14 cellular contexts compared by ENCODE assay signal in the genomic region with DNA sequence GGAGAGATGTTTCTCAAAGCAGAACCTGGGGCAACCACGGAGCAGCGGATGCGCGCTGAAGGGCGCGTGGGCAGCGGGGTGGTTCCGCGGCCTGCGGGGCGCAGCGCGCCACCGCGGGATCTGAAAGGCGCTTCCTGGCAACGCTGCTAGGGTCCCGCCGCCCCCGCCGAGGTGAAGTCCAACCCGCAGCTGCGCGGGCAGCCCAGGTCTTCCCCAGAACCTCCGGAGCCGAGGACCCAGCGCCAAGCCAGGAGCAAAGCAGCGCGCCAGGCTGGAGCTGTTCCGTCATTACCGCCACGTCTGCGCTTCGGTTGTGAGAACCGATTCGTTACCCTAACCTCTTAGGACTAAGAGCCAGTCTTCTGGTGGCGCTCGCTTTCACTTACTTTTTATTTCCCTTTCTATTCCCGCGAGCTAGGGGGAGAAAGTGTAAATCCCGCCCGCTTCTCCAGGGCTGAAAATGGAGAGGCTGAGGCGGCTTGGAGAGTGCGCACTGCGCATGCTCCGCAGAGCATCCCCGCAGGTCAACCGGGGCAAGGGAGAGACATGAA. TPM values are rescaled to one million over a fixed set of nuclear protein-coding genes. Genes with fewer than 3 reads are reported as not detected.
DNase-seq lines count a peak whose midpoint lies in the region; ATAC-seq and TF ChIP-seq lines count a peak whose summit lies in the region.
"Had no signal": no experiment of that assay in that cellular context is flagged by ENCODE, and none has a peak within 500 bp of the region (broad histone marks: within the 10 kb centered on the region; RNA-seq: fewer than 3 reads in every experiment).

No MANE protein-coding gene starts in this region.

- H3K4me1 ChIP-seq in neuronal stem cell (ENCODE audit: control insufficient read depth in 2 of 2, insufficient read depth in 1 of 2, low read depth in 1 of 2, low read length in 2 of 2), result peaks cover 0 to 9% of the 10 kb centered on the region in 2 donors

- H2BK120ac ChIP-seq in neuronal stem cell (ENCODE audit: low read depth, low read length), result no peak overlapping the region

- H3K79me1 ChIP-seq in neuronal stem cell (ENCODE audit: low read depth, low read length), result no peaks in the 10 kb centered on the region

- peaks cover 0 to 49% (median 7%) of the 10 kb centered on the region in 3 experiments for H3K27me3 ChIP-seq in neuronal stem cell (ENCODE audit: control insufficient read depth in 3 of 3, insufficient read depth in 3 of 3, low read depth in 1 of 3, low read length in 3 of 3)

- H3K4me2 ChIP-seq in neuronal stem cell (ENCODE audit: insufficient read depth, low read length, poor library complexity, severe bottlenecking), result peak overlapping the region; percentile 69

- peak overlapping the region; percentile 81 for H3K9ac ChIP-seq in neuronal stem cell (ENCODE audit: low read depth, low read length, poor library complexity)

- WGBS in neuronal stem cell (ENCODE audit: extremely low coverage in 2 of 2, insufficient read length in 2 of 2, insufficient replicate concordance in 1 of 2), 2 donors, result no CpG with 5 or more reads among the region's 48 CpGs

- H3K14ac ChIP-seq in neuronal stem cell (ENCODE audit: low read length), result peak overlapping the region; percentile 71

- peak overlapping the region; percentile 57 for H3K27ac ChIP-seq in neuronal stem cell (replicated peaks; ENCODE audit: low read length)

- H3K36me3 Mint-ChIP-seq in activated naive CD4-positive, alpha-beta T cell treated with anti-CD3 and anti-CD28 coated beads for 36 hours (ENCODE audit: low read depth), result peaks cover 1% of the 10 kb centered on the region
- no peaks in the 10 kb centered on the region for H3K36me3 Mint-ChIP-seq in natural killer cell treated with Interleukin-12 subunit alpha and Interleukin-12 subunit beta and Interleukin-15 and Interleukin-18, amount 100 ng/mL, for 72 hours
- H3K36me3 Mint-ChIP-seq: CD14-positive monocyte had no signal

- peaks cover 2% of the 10 kb centered on the region for H3K9me3 Mint-ChIP-seq in activated naive CD4-positive, alpha-beta T cell treated with anti-CD3 and anti-CD28 coated beads for 36 hours
- no peaks in the 10 kb centered on the region for H3K9me3 Mint-ChIP-seq in natural killer cell treated with Interleukin-12 subunit alpha and Interleukin-12 subunit beta and Interleukin-15 and Interleukin-18, amount 100 ng/mL, for 72 hours
- H3K9me3 Mint-ChIP-seq: activated CD4-positive, alpha-beta T cell treated with anti-CD3 and anti-CD28 coated beads, Interleukin-2, amount 10 ng/mL, durations not matched to agents 7 days and 5 days; central memory CD8-positive, alpha-beta T cell had no signal

- no peak overlapping the region for H3K23ac ChIP-seq in neuronal stem cell (ENCODE audit: low read depth, low read length, poor library complexity)

- H3K4me3 Mint-ChIP-seq in activated naive CD4-positive, alpha-beta T cell treated with anti-CD3 and anti-CD28 coated beads for 36 hours, result no peak overlapping the region
- H3K4me3 Mint-ChIP-seq in natural killer cell treated with Interleukin-12 subunit alpha and Interleukin-12 subunit beta and Interleukin-15 and Interleukin-18, amount 100 ng/mL, for 72 hours, result no peak overlapping the region
- H3K4me3 Mint-ChIP-seq: activated CD4-positive, alpha-beta T cell treated with anti-CD3 and anti-CD28 coated beads, Interleukin-2, amount 10 ng/mL, durations not matched to agents 7 days and 5 days; central memory CD8-positive, alpha-beta T cell had no signal

- no peak overlapping the region for H3K4ac ChIP-seq in neuronal stem cell (ENCODE audit: low read length)

- H2BK5ac ChIP-seq in neuronal stem cell (ENCODE audit: low read length), result peak overlapping the region; percentile 53

- no peak overlapping the region for H2AK5ac ChIP-seq in neuronal stem cell (ENCODE audit: low read depth, low read length)

- TF ChIP-seq CTCF in foreskin fibroblast (IDR thresholded peaks at IDR 0.05; ENCODE audit: low read depth, low read length), result no peak

- intact Hi-C loops in activated naive CD4-positive, alpha-beta T cell treated with anti-CD3 and anti-CD28 coated beads for 36 hours (cut with micrococcal nuclease), result no loop called here

- no peak overlapping the region for H4K91ac ChIP-seq in neuronal stem cell (ENCODE audit: low read depth, low read length, poor library complexity)

- H3K27me3 Mint-ChIP-seq in activated naive CD4-positive, alpha-beta T cell treated with anti-CD3 and anti-CD28 coated beads for 36 hours (ENCODE audit: low read depth), result peaks cover 36% of the 10 kb centered on the region
- H3K27me3 Mint-ChIP-seq in natural killer cell treated with Interleukin-12 subunit alpha and Interleukin-12 subunit beta and Interleukin-15 and Interleukin-18, amount 100 ng/mL, for 72 hours, result peaks cover 0 to 7% of the 10 kb centered on the region in 2 donors
- H3K27me3 Mint-ChIP-seq: central memory CD8-positive, alpha-beta T cell had no signal

- no peaks in the 10 kb centered on the region for H3K9me3 ChIP-seq in neuronal stem cell (replicated peaks in 1 of 2; ENCODE audit: control insufficient read depth in 2 of 2, insufficient read depth in 1 of 2, low read depth in 1 of 2, low read length in 2 of 2)

- no peak overlapping the region for H3K27ac Mint-ChIP-seq in activated naive CD4-positive, alpha-beta T cell treated with anti-CD3 and anti-CD28 coated beads for 36 hours
- no peak overlapping the region for H3K27ac Mint-ChIP-seq in natural killer cell treated with Interleukin-12 subunit alpha and Interleukin-12 subunit beta and Interleukin-15 and Interleukin-18, amount 100 ng/mL, for 72 hours
- H3K27ac Mint-ChIP-seq: activated CD4-positive, alpha-beta T cell treated with anti-CD3 and anti-CD28 coated beads, Interleukin-2, amount 10 ng/mL, durations not matched to agents 7 days and 5 days; CD14-positive monocyte had no signal

- H2AFZ ChIP-seq in neuronal stem cell (ENCODE audit: low read length), result peak overlapping the region; percentile 61

- no peak for ATAC-seq in natural killer cell treated with Interleukin-12 subunit alpha and Interleukin-12 subunit beta and Interleukin-15 and Interleukin-18, amount 100 ng/mL, for 72 hours

- H3K36me3 ChIP-seq in neuronal stem cell (replicated peaks in 1 of 2; ENCODE audit: control insufficient read depth in 2 of 2, insufficient read depth in 2 of 2, low read length in 2 of 2), result no peaks in the 10 kb centered on the region

- peak; percentile 79 for DNase-seq in DMS 273 (lab: John Stamatoyannopoulos, UW; ENCODE audit: unreplicated experiment)
- DNase-seq in NCI-H524 treated with DMSO at 0.1 percent for 48 hours (lab: John Stamatoyannopoulos, UW), result peak; percentile 23
- no peak for DNase-seq in foreskin fibroblast
- DNase-seq in neuronal stem cell (ENCODE audit: low spot score), result peak; percentile 65
- DNase-seq in activated naive CD4-positive, alpha-beta T cell treated with anti-CD3 and anti-CD28 coated beads for 36 hours, result no peak
- no peak for DNase-seq in T-helper 2 cell
- no peak for DNase-seq in NK-92 treated with Interleukin-12 subunit alpha and Interleukin-12 subunit beta, amount 100 ng/mL, for 24 hours (lab: John Stamatoyannopoulos, UW)
- no peak for DNase-seq in natural killer cell treated with Interleukin-12 subunit alpha and Interleukin-12 subunit beta and Interleukin-15 and Interleukin-18, amount 100 ng/mL, for 72 hours (ENCODE audit: low spot score)
- DNase-seq: activated CD4-positive, alpha-beta T cell treated with anti-CD3 and anti-CD28 coated beads, Interleukin-2, amount 10 ng/mL, durations not matched to agents 7 days and 5 days; NCI-H146; stimulated activated CD4-positive, alpha-beta T cell treated with anti-CD3 and anti-CD28 coated beads, Interleukin-4, amount 100 ng/mL, for 1 hour; stimulated activated naive CD4-positive, alpha-beta T cell treated with Interleukin-2 at 50 U/mL for 16 hours had no signal

- H3K18ac ChIP-seq in neuronal stem cell (ENCODE audit: low read length), result peak overlapping the region; percentile 95

- CTCF ChIA-PET in activated naive CD4-positive, alpha-beta T cell treated with anti-CD3 and anti-CD28 coated beads for 36 hours (lab: Charles Lee), result no interaction called here

- no peaks in the 10 kb centered on the region for H3K4me1 Mint-ChIP-seq in activated naive CD4-positive, alpha-beta T cell treated with anti-CD3 and anti-CD28 coated beads for 36 hours (ENCODE audit: low read depth)
- no peaks in the 10 kb centered on the region for H3K4me1 Mint-ChIP-seq in natural killer cell treated with Interleukin-12 subunit alpha and Interleukin-12 subunit beta and Interleukin-15 and Interleukin-18, amount 100 ng/mL, for 72 hours (ENCODE audit: low read depth in 2 of 2)
- H3K4me1 Mint-ChIP-seq: activated CD4-positive, alpha-beta T cell treated with anti-CD3 and anti-CD28 coated beads, Interleukin-2, amount 10 ng/mL, durations not matched to agents 7 days and 5 days; CD14-positive monocyte; central memory CD8-positive, alpha-beta T cell had no signal

- H2BK12ac ChIP-seq in neuronal stem cell (ENCODE audit: low read length), result no peak overlapping the region

- H4K8ac ChIP-seq in neuronal stem cell (ENCODE audit: low read depth, low read length), result peak overlapping the region; percentile 86

- H3K4me3 ChIP-seq in foreskin fibroblast (ENCODE audit: low read depth in 1 of 2, low read length in 2 of 2) (peak overlapping the region; percentile 19 to 31), neuronal stem cell (ENCODE audit: low read length in 2 of 2) (peak overlapping the region in 1 of 2 donors; percentile 87)

- peak overlapping the region; percentile 85 for H2BK15ac ChIP-seq in neuronal stem cell (ENCODE audit: low read length)

RNA-seq across cellular contexts. Expression of gene GABRG3, which starts 3.2 kb away (rescaled TPM):
- polyA plus RNA-seq in neuronal stem cell (2013, experiment 1 of 2), result 8.1 TPM
- 6.9 TPM for polyA plus RNA-seq in neuronal stem cell (2013, experiment 2 of 2)
- not detected for total RNA-seq in activated naive CD4-positive, alpha-beta T cell treated with anti-CD3 and anti-CD28 coated beads for 36 hours
- total RNA-seq in natural killer cell treated with Interleukin-12 subunit alpha and Interleukin-12 subunit beta and Interleukin-15 and Interleukin-18, amount 100 ng/mL, for 72 hours, result not detected
- total RNA-seq: activated CD4-positive, alpha-beta T cell treated with anti-CD3 and anti-CD28 coated beads, Interleukin-2, amount 10 ng/mL, durations not matched to agents 7 days and 5 days had no signal
- polyA plus RNA-seq: CD14-positive monocyte had no signal

Comparison
In these comparisons a context has a peak if more than half of its experiments do, and no peak if none do; other contexts are left out.
1. DNase-seq: peak in DMS 273 (single experiment), NCI-H524 treated with DMSO at 0.1 percent for 48 hours (single experiment) and neuronal stem cell (single experiment); none in foreskin fibroblast (0 of 2), activated naive CD4-positive, alpha-beta T cell treated with anti-CD3 and anti-CD28 coated beads for 36 hours (single experiment), T-helper 2 cell (0 of 5), NK-92 treated with Interleukin-12 subunit alpha and Interleukin-12 subunit beta, amount 100 ng/mL, for 24 hours (single experiment) and natural killer cell treated with Interleukin-12 subunit alpha and Interleukin-12 subunit beta and Interleukin-15 and Interleukin-18, amount 100 ng/mL, for 72 hours (single experiment).